ENCODE assay signal across 1 cellular context in the genomic region with DNA sequence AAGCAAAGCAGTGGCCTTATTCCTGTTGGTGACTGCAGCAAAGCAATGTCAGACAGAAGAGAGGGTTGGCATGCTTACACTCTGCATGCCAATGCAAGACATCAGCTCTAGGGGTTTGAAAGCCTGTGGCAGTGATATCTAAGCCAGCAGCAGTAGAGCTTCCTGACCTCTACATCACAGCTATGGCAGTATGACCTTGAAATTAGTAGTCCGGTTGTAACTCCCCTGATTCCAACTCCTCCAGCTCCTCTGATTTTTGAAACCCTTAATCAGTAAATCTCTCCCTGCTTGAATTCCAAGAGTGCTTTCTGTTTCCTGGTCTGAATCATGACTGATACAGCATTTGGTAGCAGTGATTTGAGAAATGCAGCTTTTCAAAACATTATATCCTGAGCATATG.
TF ChIP-seq lines count a peak whose summit lies in the region.

No MANE protein-coding gene starts in this region.

TF ChIP-seq in SK-N-SH treated with all-trans-retinoic acid at 6 μM for 48 hours, 23 proteins besides CTCF, POLR2A, EP300 and RAD21 (continued from another document):
- TF ChIP-seq TSHZ2 (CRISPR knock-in tag; IDR thresholded peaks at IDR 0.05) (no peak), SNAI2 (CRISPR knock-in tag; IDR thresholded peaks at IDR 0.05) (no peak), ZFP3 (CRISPR knock-in tag; IDR thresholded peaks at IDR 0.05) (no peak), GLIS3 (CRISPR knock-in tag; IDR thresholded peaks at IDR 0.05) (no peak), RARB (CRISPR knock-in tag; IDR thresholded peaks at IDR 0.05) (no peak), TOX (CRISPR knock-in tag; IDR thresholded peaks at IDR 0.05; ENCODE audit: borderline replicate concordance) (no peak), CSDC2 (CRISPR knock-in tag; IDR thresholded peaks at IDR 0.05) (no peak), TCF4 (CRISPR knock-in tag; IDR thresholded peaks at IDR 0.05; ENCODE audit: borderline replicate concordance) (no peak), ESRRG (CRISPR knock-in tag; IDR thresholded peaks at IDR 0.05) (no peak)
- TF ChIP-seq, protein P1, sequence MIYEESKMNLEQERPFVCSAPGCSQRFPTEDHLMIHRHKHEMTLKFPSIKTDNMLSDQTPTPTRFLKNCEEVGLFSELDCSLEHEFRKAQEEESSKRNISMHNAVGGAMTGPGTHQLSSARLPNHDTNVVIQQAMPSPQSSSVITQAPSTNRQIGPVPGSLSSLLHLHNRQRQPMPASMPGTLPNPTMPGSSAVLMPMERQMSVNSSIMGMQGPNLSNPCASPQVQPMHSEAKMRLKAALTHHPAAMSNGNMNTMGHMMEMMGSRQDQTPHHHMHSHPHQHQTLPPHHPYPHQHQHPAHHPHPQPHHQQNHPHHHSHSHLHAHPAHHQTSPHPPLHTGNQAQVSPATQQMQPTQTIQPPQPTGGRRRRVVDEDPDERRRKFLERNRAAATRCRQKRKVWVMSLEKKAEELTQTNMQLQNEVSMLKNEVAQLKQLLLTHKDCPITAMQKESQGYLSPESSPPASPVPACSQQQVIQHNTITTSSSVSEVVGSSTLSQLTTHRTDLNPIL (CRISPR knock-in tag; IDR thresholded peaks at IDR 0.05; ENCODE audit: low read depth) = no peak
- TF ChIP-seq, protein P2, sequence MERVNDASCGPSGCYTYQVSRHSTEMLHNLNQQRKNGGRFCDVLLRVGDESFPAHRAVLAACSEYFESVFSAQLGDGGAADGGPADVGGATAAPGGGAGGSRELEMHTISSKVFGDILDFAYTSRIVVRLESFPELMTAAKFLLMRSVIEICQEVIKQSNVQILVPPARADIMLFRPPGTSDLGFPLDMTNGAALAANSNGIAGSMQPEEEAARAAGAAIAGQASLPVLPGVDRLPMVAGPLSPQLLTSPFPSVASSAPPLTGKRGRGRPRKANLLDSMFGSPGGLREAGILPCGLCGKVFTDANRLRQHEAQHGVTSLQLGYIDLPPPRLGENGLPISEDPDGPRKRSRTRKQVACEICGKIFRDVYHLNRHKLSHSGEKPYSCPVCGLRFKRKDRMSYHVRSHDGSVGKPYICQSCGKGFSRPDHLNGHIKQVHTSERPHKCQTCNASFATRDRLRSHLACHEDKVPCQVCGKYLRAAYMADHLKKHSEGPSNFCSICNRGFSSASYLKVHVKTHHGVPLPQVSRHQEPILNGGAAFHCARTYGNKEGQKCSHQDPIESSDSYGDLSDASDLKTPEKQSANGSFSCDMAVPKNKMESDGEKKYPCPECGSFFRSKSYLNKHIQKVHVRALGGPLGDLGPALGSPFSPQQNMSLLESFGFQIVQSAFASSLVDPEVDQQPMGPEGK (CRISPR knock-in tag; IDR thresholded peaks at IDR 0.05; ENCODE audit: borderline replicate concordance) = no peak
